Comparison of ENCODE assay signal across 9 cellular contexts in the genomic region with DNA sequence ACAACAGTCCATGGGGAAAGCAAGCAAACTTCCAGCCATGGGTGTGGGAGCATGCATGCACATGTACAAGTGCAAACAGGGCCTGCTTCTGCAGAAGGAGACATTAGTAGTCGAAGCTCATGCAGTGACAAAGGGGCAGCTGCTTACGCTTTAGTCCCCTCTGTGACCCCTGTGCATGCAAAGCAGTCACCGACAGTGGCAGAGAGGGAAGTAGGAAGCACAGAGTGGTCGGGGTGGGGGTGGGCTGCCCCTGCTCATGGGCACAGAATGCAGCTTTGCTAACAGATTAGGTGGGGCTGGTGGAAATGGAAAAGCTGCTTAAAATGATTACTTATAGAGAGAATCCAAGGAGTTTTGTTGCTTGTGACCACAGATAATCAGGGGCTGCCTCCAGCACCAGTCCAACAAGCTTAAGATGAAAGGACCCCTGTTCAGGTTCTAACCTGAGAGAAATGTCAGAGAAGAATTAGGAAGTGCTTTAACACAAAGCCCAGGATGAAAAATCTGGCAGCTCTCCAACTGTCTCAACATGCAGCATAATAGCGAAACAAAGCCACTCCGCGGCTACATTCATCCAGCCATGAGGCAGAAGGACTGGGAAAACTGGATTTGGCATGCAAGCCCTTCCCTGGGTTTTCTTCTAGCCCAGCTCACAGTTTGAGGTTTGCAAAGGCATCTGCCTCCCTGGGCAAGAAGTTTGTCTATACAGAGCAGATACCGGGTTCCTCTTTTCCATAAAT.
DNase-seq lines count a peak whose midpoint lies in the region; ATAC-seq and TF ChIP-seq lines count a peak whose summit lies in the region.
"Had no signal": no experiment of that assay in that cellular context is flagged by ENCODE, and none has a peak within 500 bp of the region (broad histone marks: within the 10 kb centered on the region; RNA-seq: fewer than 3 reads in every experiment).

No MANE protein-coding gene starts in this region.

- H3K4me1 Mint-ChIP-seq in activated CD8-positive, alpha-beta T cell treated with anti-CD3 and anti-CD28 coated beads, Interleukin-2, amount 10 ng/mL, durations not matched to agents 7 days and 5 days (ENCODE audit: low read depth), result no peaks in the 10 kb centered on the region
- H3K4me1 Mint-ChIP-seq: B cell had no signal

- H3K27ac Mint-ChIP-seq in activated CD8-positive, alpha-beta T cell treated with anti-CD3 and anti-CD28 coated beads, Interleukin-2, amount 10 ng/mL, durations not matched to agents 7 days and 5 days, result no peak overlapping the region
- H3K27ac Mint-ChIP-seq: B cell had no signal

- H3K36me3 ChIP-seq in BE2C (no peaks in the 10 kb centered on the region), NT2/D1 (ENCODE audit: insufficient read depth, insufficient read length, low read length) (no peaks in the 10 kb centered on the region)

- peak; percentile 94 for ATAC-seq in esophagus mucosa
- ATAC-seq in activated CD8-positive, alpha-beta T cell treated with anti-CD3 and anti-CD28 coated beads, Interleukin-2, amount 10 ng/mL, durations not matched to agents 7 days and 5 days, result no peak
- no peak for ATAC-seq in HG02623 (IDR thresholded peaks at IDR 0.05; ENCODE audit: unreplicated experiment)

- H3K4me3 ChIP-seq in BE2C (ENCODE audit: low read depth, low read length), result no peak overlapping the region
- H3K4me3 ChIP-seq in NT2/D1 (ENCODE audit: insufficient read length, low read depth), result no peak overlapping the region

- no peak for TF ChIP-seq CTCF in BE2C (IDR thresholded peaks at IDR 0.05; ENCODE audit: low read depth, low read length)

- H3K27me3 Mint-ChIP-seq in activated CD8-positive, alpha-beta T cell treated with anti-CD3 and anti-CD28 coated beads, Interleukin-2, amount 10 ng/mL, durations not matched to agents 7 days and 5 days (ENCODE audit: low read depth), result peaks cover 6% of the 10 kb centered on the region

- H3K9ac ChIP-seq in NT2/D1 (ENCODE audit: insufficient read length, low read depth), result no peak overlapping the region

- DNase-seq in BE2C, result peak; percentile 49
- peak; percentile 92 for DNase-seq in NCI-H1105 treated with DMSO at 0.1 percent for 48 hours (lab: John Stamatoyannopoulos, UW)
- peak; percentile 8 for DNase-seq in NT2/D1 (ENCODE audit: low read depth, low spot score)
- DNase-seq in activated CD8-positive, alpha-beta T cell treated with anti-CD3 and anti-CD28 coated beads, Interleukin-2, amount 10 ng/mL, durations not matched to agents 7 days and 5 days, result no peak
- DNase-seq in T1000 (lab: John Stamatoyannopoulos, UW), result no peak
- DNase-seq in germinal center (ENCODE audit: low spot score), result no peak

- H3K4me1 ChIP-seq in BE2C, result no peaks in the 10 kb centered on the region; the same call in 1 of the 2 replicates
- H3K4me1 ChIP-seq in NT2/D1 (ENCODE audit: insufficient read depth, insufficient read length), result peaks cover 10% of the 10 kb centered on the region

- H3K9me3 Mint-ChIP-seq in activated CD8-positive, alpha-beta T cell treated with anti-CD3 and anti-CD28 coated beads, Interleukin-2, amount 10 ng/mL, durations not matched to agents 7 days and 5 days (ENCODE audit: insufficient read depth), result no peaks in the 10 kb centered on the region

- no peaks in the 10 kb centered on the region for H3K36me3 Mint-ChIP-seq in activated CD8-positive, alpha-beta T cell treated with anti-CD3 and anti-CD28 coated beads, Interleukin-2, amount 10 ng/mL, durations not matched to agents 7 days and 5 days (ENCODE audit: low read depth)

- POLR2A ChIA-PET in activated CD8-positive, alpha-beta T cell treated with anti-CD3 and anti-CD28 coated beads, Interleukin-2, amount 10 ng/mL, durations not matched to agents 7 days and 5 days (lab: Charles Lee), result no interaction called here

- CTCF ChIA-PET in activated CD8-positive, alpha-beta T cell treated with anti-CD3 and anti-CD28 coated beads, Interleukin-2, amount 10 ng/mL, durations not matched to agents 7 days and 5 days (lab: Charles Lee), result no interaction called here

- no peaks in the 10 kb centered on the region for H3K27me3 ChIP-seq in BE2C
- H3K27me3 ChIP-seq in NT2/D1 (ENCODE audit: insufficient read depth, insufficient read length), result no peaks in the 10 kb centered on the region

- H3K4me3 Mint-ChIP-seq in activated CD8-positive, alpha-beta T cell treated with anti-CD3 and anti-CD28 coated beads, Interleukin-2, amount 10 ng/mL, durations not matched to agents 7 days and 5 days, result no peak overlapping the region
- H3K4me3 Mint-ChIP-seq: B cell had no signal

- H3K9me3 ChIP-seq in BE2C (no peaks in the 10 kb centered on the region), NT2/D1 (ENCODE audit: insufficient read depth, low read length) (no peaks in the 10 kb centered on the region)

Comparison
In these comparisons a context has a peak if more than half of its experiments do, and no peak if none do; other contexts are left out.
1. DNase-seq: peak in BE2C (single experiment), NCI-H1105 treated with DMSO at 0.1 percent for 48 hours (single experiment) and NT2/D1 (single experiment); none in activated CD8-positive, alpha-beta T cell treated with anti-CD3 and anti-CD28 coated beads, Interleukin-2, amount 10 ng/mL, durations not matched to agents 7 days and 5 days (single experiment), T1000 (single experiment) and germinal center (single experiment).